In genomic region chr21:39511102-39511501, GRCh38 we compare ENCODE assay signal across 1 cellular context.
TF ChIP-seq lines count a peak whose summit lies in the region.

No MANE protein-coding gene starts in this region.

TF ChIP-seq in IMR-90, 13 proteins besides CTCF, POLR2A, EP300 and RAD21:
- TF ChIP-seq MAZ (IDR thresholded peaks at IDR 0.05; ENCODE audit: borderline replicate concordance, low read depth, low read length) (no peak), MXI1 (IDR thresholded peaks at IDR 0.05; ENCODE audit: borderline replicate concordance, low read depth, low read length) (no peak), USF2 (IDR thresholded peaks at IDR 0.05; ENCODE audit: low read depth, low read length) (no peak), SMC3 (IDR thresholded peaks at IDR 0.05; ENCODE audit: low read depth, low read length) (no peak), FOS (IDR thresholded peaks at IDR 0.05; ENCODE audit: low read depth, low read length) (no peak), MAFK (IDR thresholded peaks at IDR 0.05; ENCODE audit: low read depth, low read length) (no peak), RCOR1 (IDR thresholded peaks at IDR 0.05; ENCODE audit: insufficient replicate concordance, low read length) (no peak)
TF ChIP-seq in IMR-90: peak in this region for 0.
